Comparison of ENCODE assay signal across 12 cellular contexts in genomic region chr1:11990303-11991032, GRCh38. TPM values are rescaled to one million over a fixed set of nuclear protein-coding genes. Genes with fewer than 3 reads are reported as not detected.
DNase-seq lines count a peak whose midpoint lies in the region; ATAC-seq, FAIRE-seq and TF ChIP-seq lines count a peak whose summit lies in the region.
"Had no signal": no experiment of that assay in that cellular context is flagged by ENCODE, and none has a peak within 500 bp of the region (broad histone marks: within the 10 kb centered on the region; RNA-seq: fewer than 3 reads in every experiment).

No MANE protein-coding gene starts in this region.

- no peak overlapping the region for H3K4me2 ChIP-seq in K562 (ENCODE audit: insufficient read depth, low read length)

- DNase-seq in NCI-H2029 treated with DMSO at 0.1 percent for 48 hours (lab: John Stamatoyannopoulos, UW) (peak; percentile 53), K562 (ENCODE audit: extremely low read depth in 1 of 4, low spot score in 3 of 4) (no peak), kidney glomerular epithelial cell (lab: John Stamatoyannopoulos, UW) (peak; percentile 46), stomach (no peak), NAMALWA (ENCODE audit: low spot score) (no peak)
- no peak for DNase-seq in stimulated activated CD4-positive, alpha-beta T cell treated with anti-CD3 and anti-CD28 coated beads, Interleukin-2, amount 100 ng/mL, for 24 hours
- DNase-seq: activated naive CD8-positive, alpha-beta T cell treated with anti-CD3 and anti-CD28 coated beads, Interleukin-2, amount 10 ng/mL, durations not matched to agents 7 days and 5 days; hippocampal formation; NCI-H526 treated with DMSO at 0.1 percent for 48 hours had no signal

- H3K27me3 ChIP-seq in K562 (ENCODE audit: control insufficient read depth in 2 of 2, insufficient read depth in 2 of 2, low read length in 2 of 2) (no peaks in the 10 kb centered on the region), stomach (no peaks in the 10 kb centered on the region)
- H3K27me3 ChIP-seq: SJSA1 had no signal

- CTCF ChIA-PET in K562 (lab: Yijun Ruan, JAX; ENCODE audit: low intra/inter-chr PET ratio): no interaction called here

- H2AFZ ChIP-seq in K562 (ENCODE audit: low read depth, low read length): no peak overlapping the region

- in situ Hi-C loops in K562 (cut with MboI): no loop called here

- H3K27ac ChIP-seq in K562 (ENCODE audit: extremely low read depth, low read depth, low read length): no peak overlapping the region; the same call in 2 of the 3 replicates
- H3K27ac ChIP-seq in stomach: peak overlapping the region in 4 of 5 donors; percentile 31 to 74 (median 65)
- H3K27ac ChIP-seq: SJSA1 had no signal

- WGBS in K562 (ENCODE audit: insufficient coverage, low coverage, missing lambda C conversion rate): 92% methylated on average over 10 of the region's 10 CpGs
- WGBS in stomach, 5 donors: 65 to 86% (median 78%) methylated on average over 9 to 10 of the region's 10 CpGs

- H3K79me2 ChIP-seq in K562 (ENCODE audit: control insufficient read depth, insufficient read depth, low read length): peaks cover 58% of the 10 kb centered on the region

- TF ChIP-seq RAD21 in K562 (CRISPR knock-in tag; conservative IDR thresholded peaks at IDR 0.05 in 1 of 2, IDR thresholded peaks at IDR 0.05 in 1 of 2): no peak

- BruUV-seq in K562 (replicated peaks; lab: Mats Ljungman, UMichigan): no TSS peak

- no peak for TF ChIP-seq POLR2A in K562 (conservative IDR thresholded peaks at IDR 0.05)
- no peak for TF ChIP-seq POLR2A in stomach (IDR thresholded peaks at IDR 0.05)

- H3K4me3 ChIP-seq in K562: no peak overlapping the region
- no peak overlapping the region for H3K4me3 ChIP-seq in stomach
- H3K4me3 ChIP-seq: SJSA1 had no signal

- no peaks in the 10 kb centered on the region for H3K9me3 ChIP-seq in K562 (replicated peaks; ENCODE audit: control insufficient read depth, insufficient read depth, low read depth, low read length)
- no peaks in the 10 kb centered on the region for H3K9me3 ChIP-seq in stomach
- H3K9me3 ChIP-seq: SJSA1 had no signal

- H3K36me3 ChIP-seq in K562 (ENCODE audit: control insufficient read depth, insufficient read depth, low read length) (peaks cover 91% of the 10 kb centered on the region), stomach (peaks cover 54 to 96% (median 94%) of the 10 kb centered on the region in 4 donors)

- ATAC-seq in K562 (no peak), GM18861 (IDR thresholded peaks at IDR 0.05; ENCODE audit: unreplicated experiment) (no peak)
- ATAC-seq: activated CD4-positive, CD25-positive, alpha-beta regulatory T cell treated with anti-CD3 and anti-CD28 coated beads, Interleukin-2, amount 50 U/mL, for 24 hours had no signal

- intact Hi-C loops in K562 (cut with micrococcal nuclease) (no loop called here), stomach (cut with DNase I; ENCODE audit: low total_unique reads) (no loop called here)

- TF ChIP-seq CTCF in K562 (IDR thresholded peaks at IDR 0.05 in 2 of 3, conservative IDR thresholded peaks at IDR 0.05 in 1 of 3; ENCODE audit: insufficient read depth in 2 of 3, low read depth in 1 of 3, low read length in 3 of 3) (no peak), stomach (IDR thresholded peaks at IDR 0.05) (no peak)

- no peak for FAIRE-seq in K562 (lab: Jason Lieb, UNC)

- no peak for TF ChIP-seq EP300 in K562 (IDR thresholded peaks at IDR 0.05; ENCODE audit: low read length)
- TF ChIP-seq EP300 in stomach (IDR thresholded peaks at IDR 0.05): no peak

- H3K9me1 ChIP-seq in K562 (ENCODE audit: control insufficient read depth, insufficient read depth, low read length): no peaks in the 10 kb centered on the region

- POLR2A ChIA-PET in K562 (lab: Yijun Ruan, JAX): interaction anchor here (0.6 to 1.5 kb wide), 6 partner anchors 9 to 85 kb away, joined by 3 to 8 read pairs (median 3); no protein-coding TSS in a partner anchor

- no peak overlapping the region for H3K9ac ChIP-seq in K562 (ENCODE audit: insufficient read depth in 1 of 2, low read depth in 2 of 2, low read length in 2 of 2)

- peaks cover 14% of the 10 kb centered on the region; the same call in 1 of the 2 replicates for H4K20me1 ChIP-seq in K562 (replicated peaks; ENCODE audit: control insufficient read depth, insufficient read depth, low read length)

- H3K4me1 ChIP-seq in K562 (replicated peaks in 1 of 2; ENCODE audit: control insufficient read depth in 2 of 2, insufficient read depth in 2 of 2, low read length in 2 of 2) (no peaks in the 10 kb centered on the region; a peak in 2 of 5 replicates), stomach (peaks cover 19 to 45% (median 33%) of the 10 kb centered on the region in 4 donors)

TF ChIP-seq in K562, 482 proteins besides CTCF, POLR2A, EP300 and RAD21:
- no peak for TF ChIP-seq CTBP1 (IDR thresholded peaks at IDR 0.05; ENCODE audit: borderline replicate concordance)
- TF ChIP-seq ZNF12 (CRISPR knock-in tag; IDR thresholded peaks at IDR 0.05): 0 out of 2 replicates have a peak, but pooled peaks have one; percentile 21
- TF ChIP-seq HCFC1 (IDR thresholded peaks at IDR 0.05; ENCODE audit: low read depth, low read length): no peak

RNA-seq across cellular contexts. Expression of gene MFN2, which starts 10.2 kb away (rescaled TPM):
- total RNA-seq in K562 (2011; cell fraction: chromatin; rRNA removed; ENCODE audit: low replicate concordance): 133 and 181 TPM in 2 replicates
- total RNA-seq in K562 (2011; cell fraction: nucleolus; rRNA removed): 106 and 110 TPM in 2 replicates
- total RNA-seq in K562 (2011; cell fraction: nucleoplasm; rRNA removed): 88.2 and 107 TPM in 2 replicates
- total RNA-seq in K562 (2014; rRNA removed): 95.4 and 108 TPM in 2 replicates
- total RNA-seq in K562 (2014; rRNA removed; fragmentation: Illumina TruSeq; extraction: Trizol): 87.1 and 109 TPM in 2 replicates
- total RNA-seq in K562 (2015; rRNA removed; fragmentation: Illumina TruSeq; extraction: Trizol): 79.6 and 82.9 TPM in 2 replicates
- 147 and 158 TPM in 2 replicates for total RNA-seq in K562 (2021)
- polyA plus RNA-seq in K562 (2011; rRNA removed): 83.4 and 112 TPM in 2 replicates
- polyA plus RNA-seq in K562 (2011; cell fraction: cytosol; rRNA removed): 74.2 and 81.7 TPM in 2 replicates
- polyA plus RNA-seq in K562 (2011; cell fraction: nucleus; rRNA removed): 185 and 193 TPM in 2 replicates
- polyA plus RNA-seq in K562 (2012): 74.5 and 123 TPM in 2 replicates
- polyA plus RNA-seq in K562 (2014; fragmentation: Illumina TruSeq; extraction: Trizol): 139 and 165 TPM in 2 replicates
- polyA plus RNA-seq in K562 (2014; fragmentation: Nextera tagmentation; extraction: Ambion mirVana): 10 to 100 TPM; 10.5 to 14.0 TPM
- 94.6 and 99.9 TPM in 2 replicates for polyA plus RNA-seq in K562 (2014; rRNA removed)
- polyA minus RNA-seq in K562 (2011; rRNA and poly(A)+ RNA removed): 105 and 127 TPM in 2 replicates
- 52.3 and 57.5 TPM in 2 replicates for polyA minus RNA-seq in K562 (2011; cell fraction: cytosol; rRNA and poly(A)+ RNA removed)
- 38.1 and 91.4 TPM in 2 replicates for polyA minus RNA-seq in K562 (2011; cell fraction: nucleus; rRNA and poly(A)+ RNA removed)
- 10 to 100 TPM; 46.6 to 68.0 (median 53.6) TPM for total RNA-seq in stomach
- polyA plus RNA-seq in stomach: 10 to 100 TPM; 31.2 to 41.9 (median 37.4) TPM

RNA-seq across cellular contexts. Expression of gene MIIP, which starts 28.8 kb away (rescaled TPM):
- 73.6 and 259 TPM in 2 replicates for total RNA-seq in K562 (2011; cell fraction: chromatin; rRNA removed; ENCODE audit: low replicate concordance)
- 259 and 285 TPM in 2 replicates for total RNA-seq in K562 (2011; cell fraction: nucleolus; rRNA removed)
- 145 and 161 TPM in 2 replicates for total RNA-seq in K562 (2011; cell fraction: nucleoplasm; rRNA removed)
- 117 and 131 TPM in 2 replicates for total RNA-seq in K562 (2014; rRNA removed)
- total RNA-seq in K562 (2014; rRNA removed; fragmentation: Illumina TruSeq; extraction: Trizol): 11.8 and 17.2 TPM in 2 replicates
- 50.7 and 55.6 TPM in 2 replicates for total RNA-seq in K562 (2015; rRNA removed; fragmentation: Illumina TruSeq; extraction: Trizol)
- total RNA-seq in K562 (2021): 92.8 and 102 TPM in 2 replicates
- 48.3 and 113 TPM in 2 replicates for polyA plus RNA-seq in K562 (2011; rRNA removed)
- 79.2 and 124 TPM in 2 replicates for polyA plus RNA-seq in K562 (2011; cell fraction: cytosol; rRNA removed)
- polyA plus RNA-seq in K562 (2011; cell fraction: nucleus; rRNA removed): 514 and 538 TPM in 2 replicates
- polyA plus RNA-seq in K562 (2012): 79.3 and 134 TPM in 2 replicates
- polyA plus RNA-seq in K562 (2014; fragmentation: Illumina TruSeq; extraction: Trizol): 30.8 and 57.5 TPM in 2 replicates
- 1 to 10 TPM; 2.5 to 5.1 TPM for polyA plus RNA-seq in K562 (2014; fragmentation: Nextera tagmentation; extraction: Ambion mirVana)
- polyA plus RNA-seq in K562 (2014; rRNA removed): 105 and 108 TPM in 2 replicates
- polyA minus RNA-seq in K562 (2011; rRNA and poly(A)+ RNA removed): 15.8 and 16.2 TPM in 2 replicates
- polyA minus RNA-seq in K562 (2011; cell fraction: cytosol; rRNA and poly(A)+ RNA removed): 26.3 and 43.2 TPM in 2 replicates
- polyA minus RNA-seq in K562 (2011; cell fraction: nucleus; rRNA and poly(A)+ RNA removed): 54.1 and 78.2 TPM in 2 replicates
- 100 to 1,000 TPM in 1 of 5 donors, 10 to 100 TPM in 3, 1 to 10 TPM in 1; 1.8 to 107 (median 13.2) TPM for total RNA-seq in stomach
- 10 to 100 TPM; 22.1 to 32.7 (median 25.7) TPM for polyA plus RNA-seq in stomach

RNA-seq across cellular contexts. Expression of gene PLOD1, which starts 56.0 kb away (rescaled TPM):
- total RNA-seq in K562 (2011; cell fraction: chromatin; rRNA removed; ENCODE audit: low replicate concordance): 140 and 357 TPM in 2 replicates
- 408 and 448 TPM in 2 replicates for total RNA-seq in K562 (2011; cell fraction: nucleolus; rRNA removed)
- 258 and 294 TPM in 2 replicates for total RNA-seq in K562 (2011; cell fraction: nucleoplasm; rRNA removed)
- total RNA-seq in K562 (2014; rRNA removed) (58.5 and 81.4 TPM in 2 replicates), K562 (2014; rRNA removed; fragmentation: Illumina TruSeq; extraction: Trizol) (30.7 and 41.6 TPM in 2 replicates), K562 (2015; rRNA removed; fragmentation: Illumina TruSeq; extraction: Trizol) (49.6 and 51.6 TPM in 2 replicates), K562 (2021) (90.8 and 92.9 TPM in 2 replicates), stomach (10 to 100 TPM in 4 of 5 donors, 1 to 10 TPM in 1; 8.2 to 56.2 (median 39.4) TPM)
- polyA plus RNA-seq in K562 (2011; rRNA removed) (80.2 and 156 TPM in 2 replicates), K562 (2014; fragmentation: Illumina TruSeq; extraction: Trizol) (76.9 and 83.7 TPM in 2 replicates), K562 (2014; fragmentation: Nextera tagmentation; extraction: Ambion mirVana) (10 to 100 TPM; 16.6 to 27.1 TPM), K562 (2014; rRNA removed) (52.7 and 70.2 TPM in 2 replicates), stomach (10 to 100 TPM in 2 of 3 donors, 1 to 10 TPM in 1; 9.8 to 39.5 (median 31.1) TPM)
- polyA plus RNA-seq in K562 (2011; cell fraction: cytosol; rRNA removed): 160 and 179 TPM in 2 replicates
- polyA plus RNA-seq in K562 (2011; cell fraction: nucleus; rRNA removed): 178 and 231 TPM in 2 replicates
- polyA plus RNA-seq in K562 (2012): 112 and 129 TPM in 2 replicates
- 77.2 and 82.6 TPM in 2 replicates for polyA minus RNA-seq in K562 (2011; rRNA and poly(A)+ RNA removed)
- 127 and 153 TPM in 2 replicates for polyA minus RNA-seq in K562 (2011; cell fraction: cytosol; rRNA and poly(A)+ RNA removed)
- polyA minus RNA-seq in K562 (2011; cell fraction: nucleus; rRNA and poly(A)+ RNA removed): 55.1 and 85.3 TPM in 2 replicates

Comparison
In these comparisons a context has a peak if more than half of its experiments do, and no peak if none do; other contexts are left out.
1. DNase-seq: peak in NCI-H2029 treated with DMSO at 0.1 percent for 48 hours (single experiment) and kidney glomerular epithelial cell (single experiment); none in K562 (0 of 4), stomach (single experiment), stimulated activated CD4-positive, alpha-beta T cell treated with anti-CD3 and anti-CD28 coated beads, Interleukin-2, amount 100 ng/mL, for 24 hours (0 of 2) and NAMALWA (single experiment).